Comparison of ENCODE assay signal across 11 cellular contexts in genomic region chr4:159150838-159151390, GRCh38. TPM values are rescaled to one million over a fixed set of nuclear protein-coding genes. Genes with fewer than 3 reads are reported as not detected.
A peak's percentile ranks its signal among the peaks of the same experiment; 100 is the strongest.
DNase-seq lines count a peak whose midpoint lies in the region; ATAC-seq and TF ChIP-seq lines count a peak whose summit lies in the region.
"Had no signal": no experiment of that assay in that cellular context is flagged by ENCODE, and none has a peak within 500 bp of the region (broad histone marks: within the 10 kb centered on the region; RNA-seq: fewer than 3 reads in every experiment).

No MANE protein-coding gene starts in this region.

- CTCF ChIA-PET in MCF 10A (lab: Yijun Ruan, JAX), result no interaction called here

- DNase-seq in GM10266 (ENCODE audit: extremely low spot score), result peak; percentile 10
- DNase-seq in CD14-positive monocyte (ENCODE audit: low spot score), result no peak
- DNase-seq in activated T-cell treated with anti-CD3 and anti-CD28 coated beads, Interleukin-2, amount 50 U/mL, for 4 hours, result no peak
- no peak for DNase-seq in NCI-H2196 treated with DMSO at 0.1 percent for 48 hours (lab: John Stamatoyannopoulos, UW; ENCODE audit: unreplicated experiment)
- DNase-seq in MCF 10A (ENCODE audit: unreplicated experiment), result no peak
- DNase-seq: activated T-cell treated with anti-CD3 and anti-CD28 coated beads, Interleukin-2, amount 50 U/mL, for 24 hours; caudate nucleus; HFFc6 had no signal

- ATAC-seq in GM21360 (IDR thresholded peaks at IDR 0.05; ENCODE audit: unreplicated experiment) (peak; percentile 50), HG03066 (IDR thresholded peaks at IDR 0.05; ENCODE audit: low read depth, unreplicated experiment) (peak; percentile 70)
- ATAC-seq in activated T-cell treated with anti-CD3 and anti-CD28 coated beads, Interleukin-2, amount 50 U/mL, for 4 hours, result no peak

- H3K36me3 Mint-ChIP-seq in brain, result peaks cover 3% of the 10 kb centered on the region
- H3K36me3 Mint-ChIP-seq in CD14-positive monocyte, result no peaks in the 10 kb centered on the region
- H3K36me3 Mint-ChIP-seq in activated T-cell treated with anti-CD3 and anti-CD28 coated beads, Interleukin-2, amount 50 U/mL, for 4 hours (ENCODE audit: insufficient read depth), result no peaks in the 10 kb centered on the region
- no peaks in the 10 kb centered on the region for H3K36me3 Mint-ChIP-seq in MCF 10A (ENCODE audit: insufficient read depth, unreplicated experiment)

- TF ChIP-seq CTCF in GM10266 (IDR thresholded peaks at IDR 0.05; ENCODE audit: control insufficient read depth, insufficient read depth, low read depth, missing control alignments), result no peak
- TF ChIP-seq CTCF in brain (conservative IDR thresholded peaks at IDR 0.05), result no peak
- no peak for TF ChIP-seq CTCF in CD14-positive monocyte (IDR thresholded peaks at IDR 0.05)
- no peak for TF ChIP-seq CTCF in MCF 10A (IDR thresholded peaks at IDR 0.05; ENCODE audit: unreplicated experiment)

- H3K4me3 Mint-ChIP-seq in brain, result no peak overlapping the region
- no peak overlapping the region for H3K4me3 Mint-ChIP-seq in CD14-positive monocyte
- no peak overlapping the region for H3K4me3 Mint-ChIP-seq in activated T-cell treated with anti-CD3 and anti-CD28 coated beads, Interleukin-2, amount 50 U/mL, for 4 hours
- H3K4me3 Mint-ChIP-seq in MCF 10A (ENCODE audit: unreplicated experiment), result no peak overlapping the region
- H3K4me3 Mint-ChIP-seq: activated T-cell treated with anti-CD3 and anti-CD28 coated beads, Interleukin-2, amount 50 U/mL, for 24 hours; HFFc6 had no signal

- POLR2A ChIA-PET in MCF 10A (lab: Yijun Ruan, JAX), result interaction anchor here (2.1 kb wide), 1 partner anchor 9 kb away, joined by 5 read pairs; no protein-coding TSS in a partner anchor

- intact Hi-C loops in CD14-positive monocyte (cut with micrococcal nuclease) (no loop called here), MCF 10A (cut with micrococcal nuclease) (no loop called here)

- no TSS peak for BruUV-seq in MCF 10A (replicated peaks; lab: Mats Ljungman, UMichigan)

- H3K4me1 Mint-ChIP-seq in brain (peaks cover 63% of the 10 kb centered on the region), CD14-positive monocyte (peaks cover 5% of the 10 kb centered on the region), MCF 10A (ENCODE audit: insufficient read depth, unreplicated experiment) (peaks cover 18% of the 10 kb centered on the region)
- peaks cover 6% of the 10 kb centered on the region for H3K4me1 Mint-ChIP-seq in activated T-cell treated with anti-CD3 and anti-CD28 coated beads, Interleukin-2, amount 50 U/mL, for 4 hours (ENCODE audit: low read depth)

- no peaks in the 10 kb centered on the region for H3K9me3 Mint-ChIP-seq in brain
- no peaks in the 10 kb centered on the region for H3K9me3 Mint-ChIP-seq in CD14-positive monocyte
- no peaks in the 10 kb centered on the region for H3K9me3 Mint-ChIP-seq in activated T-cell treated with anti-CD3 and anti-CD28 coated beads, Interleukin-2, amount 50 U/mL, for 4 hours
- H3K9me3 Mint-ChIP-seq in MCF 10A (ENCODE audit: unreplicated experiment), result no peaks in the 10 kb centered on the region
- H3K9me3 Mint-ChIP-seq: activated T-cell treated with anti-CD3 and anti-CD28 coated beads, Interleukin-2, amount 50 U/mL, for 24 hours; HFFc6 had no signal

- H3K27ac Mint-ChIP-seq in brain (peak overlapping the region in 3 of 5 experiments; percentile 29 to 37 (median 34)), CD14-positive monocyte (no peak overlapping the region), MCF 10A (ENCODE audit: low read depth, unreplicated experiment) (no peak overlapping the region)
- H3K27ac Mint-ChIP-seq: activated T-cell treated with anti-CD3 and anti-CD28 coated beads, Interleukin-2, amount 50 U/mL, for 24 hours; HFFc6 had no signal

- no peaks in the 10 kb centered on the region for H3K27me3 Mint-ChIP-seq in brain
- H3K27me3 Mint-ChIP-seq in CD14-positive monocyte (ENCODE audit: low read depth in 3 of 3), result peaks cover 0 to 1% (median 0%) of the 10 kb centered on the region in 3 donors
- peaks cover 1% of the 10 kb centered on the region for H3K27me3 Mint-ChIP-seq in activated T-cell treated with anti-CD3 and anti-CD28 coated beads, Interleukin-2, amount 50 U/mL, for 4 hours (ENCODE audit: low read depth)
- no peaks in the 10 kb centered on the region for H3K27me3 Mint-ChIP-seq in MCF 10A (ENCODE audit: insufficient read depth, unreplicated experiment)
- H3K27me3 Mint-ChIP-seq: activated T-cell treated with anti-CD3 and anti-CD28 coated beads, Interleukin-2, amount 50 U/mL, for 24 hours had no signal

RNA-seq across cellular contexts. Expression of gene RAPGEF2, which starts 48.0 kb away (rescaled TPM):
- polyA plus RNA-seq in brain (ENCODE audit: insufficient read depth, low read depth, low replicate concordance), result 14.9 TPM
- polyA plus RNA-seq in CD14-positive monocyte, result 1 to 10 TPM; 1.5 to 2.0 TPM
- 10 to 100 TPM; 47.8 to 50.0 (median 49.3) TPM for total RNA-seq in activated T-cell treated with anti-CD3 and anti-CD28 coated beads, Interleukin-2, amount 50 U/mL, for 4 hours
- total RNA-seq in MCF 10A (2022), result 26.3 and 27.4 TPM in 2 replicates

Comparison
In these comparisons a context has a peak if more than half of its experiments do, and no peak if none do; other contexts are left out.
1. ATAC-seq: peak in GM21360 (single experiment) and HG03066 (single experiment); none in activated T-cell treated with anti-CD3 and anti-CD28 coated beads, Interleukin-2, amount 50 U/mL, for 4 hours (0 of 2).
2. H3K27ac Mint-ChIP-seq: peak in brain (3 of 5); none in CD14-positive monocyte (0 of 7) and MCF 10A (single experiment).